7 cellular contexts compared by ENCODE assay signal in genomic region chr1:19811206-19811851, GRCh38. TPM values are rescaled to one million over a fixed set of nuclear protein-coding genes. Genes with fewer than 3 reads are reported as not detected.
DNase-seq lines count a peak whose midpoint lies in the region; ATAC-seq, FAIRE-seq and TF ChIP-seq lines count a peak whose summit lies in the region.

No MANE protein-coding gene starts in this region.

- CTCF ChIA-PET in PC-3 (lab: Charles Lee): no interaction called here

- FAIRE-seq in GM18507 (lab: Jason Lieb, UNC): peak; percentile 70

- no peaks in the 10 kb centered on the region for H4K20me1 ChIP-seq in PC-3 (ENCODE audit: low read length)

- H3K4me3 ChIP-seq in PC-3 (ENCODE audit: low read length): no peak overlapping the region

- H3K4me2 ChIP-seq in PC-3 (ENCODE audit: low read length): no peak overlapping the region

- no peaks in the 10 kb centered on the region for H3K27me3 ChIP-seq in PC-3 (ENCODE audit: low read length)

- peak; percentile 75 for TF ChIP-seq CTCF in PC-3 (conservative IDR thresholded peaks at IDR 0.05; ENCODE audit: low read depth, low read length)

- no peaks in the 10 kb centered on the region for H3F3A ChIP-seq in PC-3 (ENCODE audit: low read length, unreplicated experiment)

- H3K4me1 ChIP-seq in PC-3 (ENCODE audit: insufficient read depth, low read length): no peaks in the 10 kb centered on the region

- H3K9me2 ChIP-seq in PC-3 (replicated peaks; ENCODE audit: low read length): no peaks in the 10 kb centered on the region

- H3K9ac ChIP-seq in PC-3 (ENCODE audit: low read length): no peak overlapping the region

- BruUV-seq in PC-3 (replicated peaks; lab: Mats Ljungman, UMichigan): no TSS peak

- no peak overlapping the region for H3K27ac ChIP-seq in PC-3 (ENCODE audit: low read length)

- POLR2A ChIA-PET in PC-3 (lab: Charles Lee; ENCODE audit: unreplicated experiment): no interaction called here

- intact Hi-C loops in PC-3 (cut with micrococcal nuclease): no loop called here

- DNase-seq in GM18507 (ENCODE audit: extremely low spot score, insufficient read length, low read depth) (peak; percentile 44), PC-3 (peak; percentile 47), iPS-NIHi11 (ENCODE audit: low spot score) (peak; percentile 69)
- peak; percentile 20 for DNase-seq in activated effector memory CD4-positive, alpha-beta T cell treated with Interleukin-2 at 50 U/mL for 16 hours
- peak in 2 of 3 experiments; percentile 24 to 62 for DNase-seq in stimulated activated CD4-positive, alpha-beta T cell treated with anti-CD3 and anti-CD28 coated beads, TNF-alpha, amount 100 ng/mL, for 24 hours (ENCODE audit: low read depth in 3 of 3)

- no peak overlapping the region for H2AFZ ChIP-seq in PC-3 (ENCODE audit: low read length)

- no peaks in the 10 kb centered on the region for H3K79me2 ChIP-seq in PC-3 (ENCODE audit: low read length)

- ATAC-seq in PC-3 (no peak; the same call in 1 of the 2 replicates), HG03378 (IDR thresholded peaks at IDR 0.05; ENCODE audit: unreplicated experiment) (no peak), HG02870 (IDR thresholded peaks at IDR 0.05; ENCODE audit: unreplicated experiment) (no peak)

- no peaks in the 10 kb centered on the region for H3K36me3 ChIP-seq in PC-3 (ENCODE audit: low read depth, low read length)

- no peaks in the 10 kb centered on the region for H3K9me3 ChIP-seq in PC-3 (ENCODE audit: low read length)

RNA-seq across cellular contexts. Expression of gene RNF186, which starts 3.8 kb away (rescaled TPM):
- total RNA-seq in PC-3 (2014; rRNA removed): 0.69 TPM in 1 of 2 replicates, not detected in the other

RNA-seq across cellular contexts. Expression of gene TMCO4, which starts 11.6 kb away (rescaled TPM):
- 16.0 and 19.7 TPM in 2 replicates for total RNA-seq in PC-3 (2014; rRNA removed)
